23 cellular contexts compared by ENCODE assay signal in the genomic region with DNA sequence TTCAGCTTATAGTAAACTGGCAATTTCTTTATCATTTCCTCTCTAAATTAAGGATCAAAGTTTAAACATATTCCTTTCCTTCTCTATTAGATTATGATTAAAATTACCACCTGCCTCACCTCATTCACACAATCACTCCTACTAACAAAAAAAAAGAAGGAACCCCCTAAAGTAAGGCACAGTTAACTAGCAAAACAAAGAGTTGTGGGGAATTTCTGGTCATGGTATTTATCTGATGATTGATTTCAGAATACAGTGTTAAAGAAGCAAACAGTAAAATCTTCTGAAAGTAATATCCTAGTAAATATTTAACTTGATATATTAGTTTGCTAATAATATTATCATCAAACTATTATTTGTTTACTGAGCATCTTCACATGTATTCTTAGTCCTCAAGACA. TPM values are rescaled to one million over a fixed set of nuclear protein-coding genes. Genes with fewer than 3 reads are reported as not detected.
DNase-seq lines count a peak whose midpoint lies in the region; ATAC-seq and TF ChIP-seq lines count a peak whose summit lies in the region.
"Had no signal": no experiment of that assay in that cellular context is flagged by ENCODE, and none has a peak within 500 bp of the region (broad histone marks: within the 10 kb centered on the region; RNA-seq: fewer than 3 reads in every experiment).

No MANE protein-coding gene starts in this region.

- ATAC-seq in GM18909 (IDR thresholded peaks at IDR 0.05; ENCODE audit: poor library complexity, unreplicated experiment) (peak; percentile 49), HG03354 (IDR thresholded peaks at IDR 0.05; ENCODE audit: poor library complexity, severe bottlenecking, unreplicated experiment) (peak; percentile 32)
- ATAC-seq: A549, GM23338, HepG2, PC-3 had no signal

- DNase-seq in fibroblast of lung (ENCODE audit: low read depth in 2 of 2) (no peak), osteocyte (ENCODE audit: extremely low spot score, unreplicated experiment) (no peak), NCI-H1105 treated with DMSO at 0.1 percent for 48 hours (lab: John Stamatoyannopoulos, UW) (no peak), DMS153 (lab: John Stamatoyannopoulos, UW) (no peak), SHP77 (lab: John Stamatoyannopoulos, UW) (no peak)
- DNase-seq: AML-193; CD4-positive, alpha-beta T cell; COR-L47; H9; NCI-H1694; NCI-H2029 treated with DMSO at 0.1 percent for 48 hours; NCI-H446 treated with DMSO at 0.1 percent for 48 hours; NCI-H526; NCI-H82; NK-92 treated with Interleukin-12 subunit alpha and Interleukin-12 subunit beta, amount 100 ng/mL, for 24 hours; PC-3; SJCRH30 had no signal

- H3K27me3 Mint-ChIP-seq in osteocyte (ENCODE audit: unreplicated experiment), result no peaks in the 10 kb centered on the region
- H3K27me3 Mint-ChIP-seq: CD4-positive, alpha-beta T cell had no signal

- H3K79me2 ChIP-seq in fibroblast of lung (ENCODE audit: control insufficient read depth, insufficient read depth, low read length), result peaks cover 81% of the 10 kb centered on the region

- H3K9me3 Mint-ChIP-seq in osteocyte (ENCODE audit: unreplicated experiment), result peaks cover 10% of the 10 kb centered on the region

- H3K27me3 ChIP-seq in fibroblast of lung (ENCODE audit: control insufficient read depth, insufficient read depth, low read length), result no peaks in the 10 kb centered on the region
- H3K27me3 ChIP-seq: BLaER1 treated with 17β-estradiol and CSF1 and Interleukin-3, amounts not matched to agents 10 nM and 100 nM; SJCRH30 had no signal

- H3K27ac ChIP-seq in fibroblast of lung (ENCODE audit: insufficient read depth, low read length), result peak overlapping the region; percentile 8
- H3K27ac ChIP-seq: A549; BLaER1 treated with 17β-estradiol and CSF1 and Interleukin-3, amounts not matched to agents 10 nM and 100 nM; SJCRH30 had no signal

- no peak overlapping the region for H3K4me3 Mint-ChIP-seq in osteocyte (ENCODE audit: unreplicated experiment)
- H3K4me3 Mint-ChIP-seq: CD4-positive, alpha-beta T cell; GM23338; H9 had no signal

- peaks cover 2% of the 10 kb centered on the region for H4K20me1 ChIP-seq in fibroblast of lung (ENCODE audit: control insufficient read depth, extremely low read depth, insufficient read depth, low read length)

- peaks cover 26% of the 10 kb centered on the region for H3K36me3 Mint-ChIP-seq in osteocyte (ENCODE audit: unreplicated experiment)

- no peak overlapping the region for H3K9ac ChIP-seq in fibroblast of lung (ENCODE audit: insufficient read depth, low read length)
- H3K9ac ChIP-seq: BLaER1 treated with 17β-estradiol and CSF1 and Interleukin-3, amounts not matched to agents 10 nM and 100 nM had no signal

- TF ChIP-seq CTCF in fibroblast of lung (conservative IDR thresholded peaks at IDR 0.05 in 1 of 2, IDR thresholded peaks at IDR 0.05 in 1 of 2; ENCODE audit: low read depth in 1 of 2, low read length in 2 of 2) (no peak), osteocyte (IDR thresholded peaks at IDR 0.05) (no peak)

- H3K4me1 ChIP-seq in fibroblast of lung (ENCODE audit: control insufficient read depth, extremely low read depth, insufficient read depth, low read length), result peaks cover 3% of the 10 kb centered on the region
- H3K4me1 ChIP-seq: SJCRH30 had no signal

- H3K9me3 ChIP-seq in fibroblast of lung (ENCODE audit: control insufficient read depth, insufficient read depth, low read depth, low read length), result no peaks in the 10 kb centered on the region
- H3K9me3 ChIP-seq: SJCRH30 had no signal

- no peak overlapping the region for H2AFZ ChIP-seq in fibroblast of lung (ENCODE audit: low read length)
- H2AFZ ChIP-seq: GM23338 had no signal

- H3K4me3 ChIP-seq in fibroblast of lung (replicated peaks in 1 of 4; ENCODE audit: control extremely low read depth in 1 of 4, insufficient read depth in 1 of 4, low read depth in 3 of 4, low read length in 4 of 4), result no peak overlapping the region
- H3K4me3 ChIP-seq: A549; BLaER1 treated with 17β-estradiol and CSF1 and Interleukin-3, amounts not matched to agents 10 nM and 100 nM; GM23338; SJCRH30 had no signal

- peaks cover 5% of the 10 kb centered on the region for H3K36me3 ChIP-seq in fibroblast of lung (ENCODE audit: control insufficient read depth, insufficient read depth, low read length)
- H3K36me3 ChIP-seq: SJCRH30 had no signal

- no peak overlapping the region for H3K27ac Mint-ChIP-seq in osteocyte (ENCODE audit: unreplicated experiment)
- H3K27ac Mint-ChIP-seq: CD4-positive, alpha-beta T cell; GM23338; H9 had no signal

- H3K4me2 ChIP-seq in fibroblast of lung (ENCODE audit: extremely low read depth, insufficient read depth, low read length), result no peak overlapping the region
- H3K4me2 ChIP-seq: A549; BLaER1 treated with 17β-estradiol and CSF1 and Interleukin-3, amounts not matched to agents 10 nM and 100 nM; GM23338 had no signal

- H3K4me1 Mint-ChIP-seq in osteocyte (ENCODE audit: unreplicated experiment), result peaks cover 31% of the 10 kb centered on the region

RNA-seq across cellular contexts. Expression of gene GBE1, which starts 8.8 kb away (rescaled TPM):
- total RNA-seq in fibroblast of lung, result 167 and 232 TPM in 2 replicates
- polyA plus RNA-seq in fibroblast of lung, result 108 and 153 TPM in 2 replicates
- 93.6 and 118 TPM in 2 replicates for polyA plus RNA-seq in fibroblast of lung (2012)
- polyA minus RNA-seq in fibroblast of lung (ENCODE audit: low replicate concordance), result 16.7 and 23.4 TPM in 2 replicates
- 39.2 and 39.8 TPM in 2 replicates for total RNA-seq in osteocyte
